16 cellular contexts compared by ENCODE assay signal in genomic region chr12:3083949-3084348, GRCh38. TPM values are rescaled to one million over a fixed set of nuclear protein-coding genes. Genes with fewer than 3 reads are reported as not detected.
DNase-seq lines count a peak whose midpoint lies in the region; ATAC-seq and TF ChIP-seq lines count a peak whose summit lies in the region.
"Had no signal": no experiment of that assay in that cellular context is flagged by ENCODE, and none has a peak within 500 bp of the region (broad histone marks: within the 10 kb centered on the region; RNA-seq: fewer than 3 reads in every experiment).

No MANE protein-coding gene starts in this region.

- TF ChIP-seq CTCF in DOHH2 (IDR thresholded peaks at IDR 0.05; ENCODE audit: low read depth, low read length, poor library complexity, severe bottlenecking) (no peak), WTC11 (IDR thresholded peaks at IDR 0.05) (no peak), neural progenitor cell (IDR thresholded peaks at IDR 0.05) (no peak), osteocyte (IDR thresholded peaks at IDR 0.05) (no peak)

- peaks cover 10% of the 10 kb centered on the region for H3K36me3 Mint-ChIP-seq in WTC11
- peaks cover 6% of the 10 kb centered on the region for H3K36me3 Mint-ChIP-seq in neural progenitor cell
- no peaks in the 10 kb centered on the region for H3K36me3 Mint-ChIP-seq in stimulated activated memory B cell treated with anti-CD40 and anti-IgM and Interleukin-4, amounts not matched to agents 10 μg/mL and 1 μg/mL and 100 μg/mL, for 72 hours
- peaks cover 30% of the 10 kb centered on the region for H3K36me3 Mint-ChIP-seq in osteocyte (ENCODE audit: unreplicated experiment)

- intact Hi-C loops in right cardiac atrium (cut with DNase I): no loop called here

- no peak overlapping the region for H3K4me3 Mint-ChIP-seq in WTC11
- no peak overlapping the region for H3K4me3 Mint-ChIP-seq in neural progenitor cell
- no peak overlapping the region for H3K4me3 Mint-ChIP-seq in stimulated activated memory B cell treated with anti-CD40 and anti-IgM and Interleukin-4, amounts not matched to agents 10 μg/mL and 1 μg/mL and 100 μg/mL, for 72 hours
- H3K4me3 Mint-ChIP-seq in osteocyte (ENCODE audit: unreplicated experiment): no peak overlapping the region
- H3K4me3 Mint-ChIP-seq: activated T-helper 1 cell treated with anti-CD3 and anti-CD28 coated beads, Interleukin-12 subunit alpha, Interleukin-12 subunit beta, Interleukin-2, Interleukin-4 antibody, amounts not matched to agents 30 ng/mL and 10 ng/mL and 1 ng/mL, durations not matched to agents 14 hours and 24 hours and 36 hours; T-helper 2 cell treated with Interferon-gamma antibody and Interleukin-4, amounts not matched to agents 5 μg/mL and 100 μg/mL, for 36 hours had no signal

- H3K9me2 ChIP-seq in DOHH2 (replicated peaks; ENCODE audit: control insufficient read depth, low read length): no peaks in the 10 kb centered on the region

- H3K9me3 Mint-ChIP-seq in WTC11 (peaks cover 18% of the 10 kb centered on the region), neural progenitor cell (no peaks in the 10 kb centered on the region), osteocyte (ENCODE audit: unreplicated experiment) (no peaks in the 10 kb centered on the region)
- no peaks in the 10 kb centered on the region for H3K9me3 Mint-ChIP-seq in stimulated activated memory B cell treated with anti-CD40 and anti-IgM and Interleukin-4, amounts not matched to agents 10 μg/mL and 1 μg/mL and 100 μg/mL, for 72 hours
- H3K9me3 Mint-ChIP-seq: activated T-helper 1 cell treated with anti-CD3 and anti-CD28 coated beads, Interleukin-12 subunit alpha, Interleukin-12 subunit beta, Interleukin-2, Interleukin-4 antibody, amounts not matched to agents 30 ng/mL and 10 ng/mL and 1 ng/mL, durations not matched to agents 14 hours and 24 hours and 36 hours; T-helper 2 cell treated with Interferon-gamma antibody and Interleukin-4, amounts not matched to agents 5 μg/mL and 100 μg/mL, for 36 hours had no signal

- H3K27ac ChIP-seq in DOHH2 (ENCODE audit: low read depth, low read length) (no peak overlapping the region), right cardiac atrium (ENCODE audit: low read length) (peak overlapping the region; percentile 56), neural progenitor cell (no peak overlapping the region)

- H3K27me3 Mint-ChIP-seq in WTC11 (ENCODE audit: low read depth) (no peaks in the 10 kb centered on the region), neural progenitor cell (ENCODE audit: insufficient read depth, low read depth) (no peaks in the 10 kb centered on the region), osteocyte (ENCODE audit: unreplicated experiment) (no peaks in the 10 kb centered on the region)
- no peaks in the 10 kb centered on the region for H3K27me3 Mint-ChIP-seq in stimulated activated memory B cell treated with anti-CD40 and anti-IgM and Interleukin-4, amounts not matched to agents 10 μg/mL and 1 μg/mL and 100 μg/mL, for 72 hours

- no peaks in the 10 kb centered on the region for H3F3A ChIP-seq in DOHH2 (ENCODE audit: control insufficient read depth, insufficient read depth)
- H3F3A ChIP-seq in neural progenitor cell (ENCODE audit: low read depth): peaks cover 21% of the 10 kb centered on the region

- peak overlapping the region; percentile 82; the same call in 1 of the 2 replicates for H3K27ac Mint-ChIP-seq in WTC11
- no peak overlapping the region for H3K27ac Mint-ChIP-seq in neural progenitor cell
- no peak overlapping the region for H3K27ac Mint-ChIP-seq in stimulated activated memory B cell treated with anti-CD40 and anti-IgM and Interleukin-4, amounts not matched to agents 10 μg/mL and 1 μg/mL and 100 μg/mL, for 72 hours
- H3K27ac Mint-ChIP-seq in osteocyte (ENCODE audit: unreplicated experiment): no peak overlapping the region
- H3K27ac Mint-ChIP-seq: activated T-helper 1 cell treated with anti-CD3 and anti-CD28 coated beads, Interleukin-12 subunit alpha, Interleukin-12 subunit beta, Interleukin-2, Interleukin-4 antibody, amounts not matched to agents 30 ng/mL and 10 ng/mL and 1 ng/mL, durations not matched to agents 14 hours and 24 hours and 36 hours; T-helper 2 cell treated with Interferon-gamma antibody and Interleukin-4, amounts not matched to agents 5 μg/mL and 100 μg/mL, for 36 hours had no signal

- ATAC-seq in WTC11 (peak; percentile 55), right cardiac atrium (peak; percentile 71 to 91)
- ATAC-seq in stimulated activated memory B cell treated with anti-CD40 and anti-IgM and Interleukin-4, amounts not matched to agents 10 μg/mL and 1 μg/mL and 100 μg/mL, for 72 hours: no peak
- ATAC-seq: Panc1 had no signal

- H3K4me3 ChIP-seq in DOHH2 (ENCODE audit: low read length): no peak overlapping the region
- H3K4me3 ChIP-seq in right cardiac atrium (ENCODE audit: low read length): no peak overlapping the region
- no peak overlapping the region for H3K4me3 ChIP-seq in neural progenitor cell

- H3K4me1 ChIP-seq in DOHH2 (ENCODE audit: control insufficient read depth, low read length) (peaks cover 18% of the 10 kb centered on the region), right cardiac atrium (ENCODE audit: control insufficient read depth, insufficient read depth, low read length) (peaks cover 38% of the 10 kb centered on the region), neural progenitor cell (peaks cover 22% of the 10 kb centered on the region)

- 0 out of 2 replicates have a peak overlapping the region, but pooled peaks have one; percentile 11 for H3K4me2 ChIP-seq in DOHH2 (ENCODE audit: low read length)
- H3K4me2 ChIP-seq in neural progenitor cell: peak overlapping the region; percentile 64

- H3K4me1 Mint-ChIP-seq in WTC11 (peaks cover 38% of the 10 kb centered on the region), neural progenitor cell (peaks cover 25% of the 10 kb centered on the region), osteocyte (ENCODE audit: unreplicated experiment) (peaks cover 28% of the 10 kb centered on the region)
- no peaks in the 10 kb centered on the region for H3K4me1 Mint-ChIP-seq in stimulated activated memory B cell treated with anti-CD40 and anti-IgM and Interleukin-4, amounts not matched to agents 10 μg/mL and 1 μg/mL and 100 μg/mL, for 72 hours

- POLR2A ChIA-PET in WTC11 (lab: Charles Lee): no interaction called here

- H3K9ac ChIP-seq in neural progenitor cell: no peak overlapping the region

- H3K79me2 ChIP-seq in DOHH2 (ENCODE audit: control insufficient read depth, low read length): no peaks in the 10 kb centered on the region
- H3K79me2 ChIP-seq in neural progenitor cell (ENCODE audit: low read depth): no peaks in the 10 kb centered on the region

- DNase-seq in WTC11 (ENCODE audit: low spot score): no peak
- peak in 2 of 3 donors; percentile 44 to 74 for DNase-seq in right cardiac atrium
- no peak for DNase-seq in neural progenitor cell (ENCODE audit: low spot score)
- DNase-seq in osteocyte (ENCODE audit: extremely low spot score, unreplicated experiment): no peak
- DNase-seq in MV-4-11 (lab: John Stamatoyannopoulos, UW): no peak
- no peak for DNase-seq in GM03348 (ENCODE audit: low spot score)
- DNase-seq: activated CD4-positive, alpha-beta T cell treated with anti-CD3 and anti-CD28 coated beads, Interleukin-2, amount 50 U/mL, for 4 hours; anterior cingulate cortex; effector CD4-positive, alpha-beta T cell; mammary epithelial cell; NCI-H1092 treated with DMSO at 0.1 percent for 48 hours had no signal

- CTCF ChIA-PET in WTC11 (lab: Charles Lee): interaction anchor here (1.4 to 1.7 kb wide), 2 partner anchors 49 to 192 kb away, joined by 4 read pairs; no protein-coding TSS in a partner anchor

- WGBS in right cardiac atrium: 69% methylated on average over 5 of the region's 5 CpGs

- H2AFZ ChIP-seq in neural progenitor cell (replicated peaks): peak overlapping the region; percentile 9

- no peaks in the 10 kb centered on the region for H4K20me1 ChIP-seq in DOHH2 (ENCODE audit: control insufficient read depth, insufficient read depth, low read depth, low read length)
- no peaks in the 10 kb centered on the region for H4K20me1 ChIP-seq in neural progenitor cell (ENCODE audit: low read depth)

- 0 out of 2 replicates have a peak, but pooled peaks cover 2% of the 10 kb centered on the region for H3K9me3 ChIP-seq in DOHH2 (ENCODE audit: control insufficient read depth, insufficient read depth, low read length)
- H3K9me3 ChIP-seq in right cardiac atrium (ENCODE audit: control insufficient read depth, low read length): no peaks in the 10 kb centered on the region
- H3K9me3 ChIP-seq in neural progenitor cell (ENCODE audit: low read depth): no peaks in the 10 kb centered on the region

- H3K36me3 ChIP-seq in DOHH2 (ENCODE audit: control insufficient read depth, low read length): no peaks in the 10 kb centered on the region
- no peaks in the 10 kb centered on the region for H3K36me3 ChIP-seq in neural progenitor cell

- H3K27me3 ChIP-seq in DOHH2 (ENCODE audit: control insufficient read depth, low read length) (no peaks in the 10 kb centered on the region), right cardiac atrium (ENCODE audit: control insufficient read depth, insufficient read depth) (no peaks in the 10 kb centered on the region), neural progenitor cell (no peaks in the 10 kb centered on the region)

TF ChIP-seq in WTC11, 78 proteins besides CTCF, POLR2A, EP300 and RAD21:
- TF ChIP-seq ZNF423 (CRISPR knock-in tag; IDR thresholded peaks at IDR 0.05) (peak; percentile 95), JUN (CRISPR knock-in tag; IDR thresholded peaks at IDR 0.05) (no peak)

RNA-seq across cellular contexts. Expression of gene TSPAN9, which starts 6.8 kb away (rescaled TPM):
- 21.8 to 27.6 TPM (median 23.9 TPM) in 3 replicates for total RNA-seq in WTC11 (2021)
- total RNA-seq in right cardiac atrium: 100 to 1,000 TPM; 151 to 184 (median 172) TPM
- polyA plus RNA-seq in right cardiac atrium: 121 TPM
- total RNA-seq in neural progenitor cell (ENCODE audit: low replicate concordance): 7.8 and 26.2 TPM in 2 replicates
- 102 and 114 TPM in 2 replicates for total RNA-seq in osteocyte

Comparison
In these comparisons a context has a peak if more than half of its experiments do, and no peak if none do; other contexts are left out.
1. DNase-seq: peak in right cardiac atrium (2 of 3); none in WTC11 (single experiment), neural progenitor cell (single experiment), osteocyte (single experiment), MV-4-11 (single experiment) and GM03348 (single experiment).